21 cellular contexts compared by ENCODE assay signal in the genomic region with DNA sequence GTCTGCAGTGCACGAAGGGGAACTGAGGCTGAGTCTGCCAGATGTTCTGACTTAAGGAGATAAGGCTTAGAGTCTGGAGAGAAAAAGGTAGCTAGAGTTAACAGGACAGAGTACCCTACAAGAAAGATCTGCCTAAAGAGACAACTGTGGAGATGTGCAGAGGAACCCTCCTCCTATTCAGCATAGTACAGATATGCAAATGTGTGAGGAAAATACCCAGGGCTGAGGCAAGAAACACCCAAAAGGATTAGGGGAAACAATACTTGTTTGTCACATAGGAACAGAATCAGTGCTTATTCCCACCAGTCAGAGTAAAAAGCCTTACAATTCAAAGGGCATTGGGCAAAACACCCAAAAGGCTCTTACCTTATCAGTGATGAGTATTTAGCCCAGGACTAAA.
A peak's percentile ranks its signal among the peaks of the same experiment; 100 is the strongest.
DNase-seq lines count a peak whose midpoint lies in the region; ATAC-seq, FAIRE-seq and TF ChIP-seq lines count a peak whose summit lies in the region.
"Had no signal": no experiment of that assay in that cellular context is flagged by ENCODE, and none has a peak within 500 bp of the region (broad histone marks: within the 10 kb centered on the region; RNA-seq: fewer than 3 reads in every experiment).

No MANE protein-coding gene starts in this region.

- FAIRE-seq in GM12892 (lab: Jason Lieb, UNC) = no peak
- FAIRE-seq in GM19239 (lab: Jason Lieb, UNC) = no peak

- no peak overlapping the region for H3K9ac ChIP-seq in HUES48 (ENCODE audit: low read depth, low read length)

- H3K27ac ChIP-seq in HUES48 (ENCODE audit: low read depth, low read length) (peak overlapping the region; percentile 76), iPS DF 6.9 (ENCODE audit: low read length) (no peak overlapping the region)

- TF ChIP-seq CTCF in WTC11 (IDR thresholded peaks at IDR 0.05) = no peak

- peak; percentile 74 for ATAC-seq in WTC11
- ATAC-seq: SK-N-SH treated with all-trans-retinoic acid at 6 μM for 48 hours had no signal

- CTCF ChIA-PET in WTC11 (lab: Charles Lee) = no interaction called here

- peaks cover 77% of the 10 kb centered on the region for H3K36me3 ChIP-seq in HUES48 (ENCODE audit: control insufficient read depth, insufficient read depth, low read length)
- no peaks in the 10 kb centered on the region; the same call in 1 of the 2 replicates for H3K36me3 ChIP-seq in iPS DF 6.9 (ENCODE audit: control insufficient read depth, insufficient read depth, low read length)

- H3K27ac Mint-ChIP-seq in WTC11 = no peak overlapping the region

- H3K9me3 ChIP-seq in HUES48 (ENCODE audit: control insufficient read depth, insufficient read depth, low read length) (no peaks in the 10 kb centered on the region), iPS DF 6.9 (ENCODE audit: control insufficient read depth, insufficient read depth, low read length) (no peaks in the 10 kb centered on the region)

- H3K4me1 Mint-ChIP-seq in WTC11 = peaks cover 16% of the 10 kb centered on the region

- DNase-seq in WTC11 (ENCODE audit: low spot score) (no peak), iPS DF 6.9 (ENCODE audit: low read depth, low spot score) (no peak), pons (ENCODE audit: low spot score) (peak; percentile 24), GM12892 (ENCODE audit: insufficient read length) (no peak), GM19239 (ENCODE audit: insufficient read length, low spot score) (no peak), NCI-H187 (lab: John Stamatoyannopoulos, UW) (no peak), islet precursor cell (no peak)
- DNase-seq: C1 segment of cervical spinal cord; CD8-positive, alpha-beta memory T cell; DMS53; EL; HCEC 1CT; Karpas-422; NCI-H1436 treated with DMSO at 0.1 percent for 48 hours; NCI-H2029 treated with DMSO at 0.1 percent for 48 hours; NCI-H2171 treated with DMSO at 0.1 percent for 48 hours; NCI-H446 treated with DMSO at 0.1 percent for 48 hours; SHP77 treated with DMSO at 0.1 percent for 48 hours; T-helper 1 cell had no signal

- H3K4me3 ChIP-seq in HUES48 (ENCODE audit: low read depth, low read length) (no peak overlapping the region), iPS DF 6.9 (ENCODE audit: low read length) (0 out of 2 replicates have a peak overlapping the region, but pooled peaks have one; percentile 9)

- H3K36me3 Mint-ChIP-seq in WTC11 = peaks cover 47% of the 10 kb centered on the region

- POLR2A ChIA-PET in WTC11 (lab: Charles Lee) = no interaction called here

- H3K4me1 ChIP-seq in HUES48 (ENCODE audit: control insufficient read depth, insufficient read depth, low read length) (peaks cover 12% of the 10 kb centered on the region), iPS DF 6.9 (ENCODE audit: control insufficient read depth, insufficient read depth, low read length) (peaks cover 3% of the 10 kb centered on the region; the same call in 1 of the 2 replicates)

- no peak overlapping the region for H3K4me3 Mint-ChIP-seq in WTC11
- H3K4me3 Mint-ChIP-seq: CD8-positive, alpha-beta memory T cell had no signal

- WGBS in iPS DF 6.9 (ENCODE audit: insufficient coverage, insufficient read length) = no CpG with 5 or more reads among the region's 1 CpG

- no peaks in the 10 kb centered on the region for H3K9me3 Mint-ChIP-seq in WTC11

- H3K27me3 ChIP-seq in HUES48 (ENCODE audit: control insufficient read depth, insufficient read depth, low read length) (no peaks in the 10 kb centered on the region), iPS DF 6.9 (ENCODE audit: control insufficient read depth, insufficient read depth, low read length) (no peaks in the 10 kb centered on the region)

- TF ChIP-seq POLR2A in GM12892 (IDR thresholded peaks at IDR 0.05; ENCODE audit: low read depth, low read length) = no peak

- H3K27me3 Mint-ChIP-seq in WTC11 (ENCODE audit: low read depth) = no peaks in the 10 kb centered on the region
- H3K27me3 Mint-ChIP-seq: CD8-positive, alpha-beta memory T cell had no signal

TF ChIP-seq in WTC11, 78 proteins besides CTCF, POLR2A, EP300 and RAD21 (continues in another document):
- TF ChIP-seq, protein P1, sequence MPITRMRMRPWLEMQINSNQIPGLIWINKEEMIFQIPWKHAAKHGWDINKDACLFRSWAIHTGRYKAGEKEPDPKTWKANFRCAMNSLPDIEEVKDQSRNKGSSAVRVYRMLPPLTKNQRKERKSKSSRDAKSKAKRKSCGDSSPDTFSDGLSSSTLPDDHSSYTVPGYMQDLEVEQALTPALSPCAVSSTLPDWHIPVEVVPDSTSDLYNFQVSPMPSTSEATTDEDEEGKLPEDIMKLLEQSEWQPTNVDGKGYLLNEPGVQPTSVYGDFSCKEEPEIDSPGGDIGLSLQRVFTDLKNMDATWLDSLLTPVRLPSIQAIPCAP (CRISPR knock-in tag; IDR thresholded peaks at IDR 0.05) = no peak
- TF ChIP-seq NFYB (CRISPR knock-in tag; conservative IDR thresholded peaks at IDR 0.05; ENCODE audit: low read depth) (no peak), FOXJ3 (CRISPR knock-in tag; IDR thresholded peaks at IDR 0.05; ENCODE audit: borderline replicate concordance) (no peak), ATF1 (CRISPR knock-in tag; IDR thresholded peaks at IDR 0.05) (no peak), RELA (CRISPR knock-in tag; IDR thresholded peaks at IDR 0.05; ENCODE audit: borderline replicate concordance) (no peak), TEAD1 (CRISPR knock-in tag; IDR thresholded peaks at IDR 0.05) (no peak)
- TF ChIP-seq, protein P2, sequence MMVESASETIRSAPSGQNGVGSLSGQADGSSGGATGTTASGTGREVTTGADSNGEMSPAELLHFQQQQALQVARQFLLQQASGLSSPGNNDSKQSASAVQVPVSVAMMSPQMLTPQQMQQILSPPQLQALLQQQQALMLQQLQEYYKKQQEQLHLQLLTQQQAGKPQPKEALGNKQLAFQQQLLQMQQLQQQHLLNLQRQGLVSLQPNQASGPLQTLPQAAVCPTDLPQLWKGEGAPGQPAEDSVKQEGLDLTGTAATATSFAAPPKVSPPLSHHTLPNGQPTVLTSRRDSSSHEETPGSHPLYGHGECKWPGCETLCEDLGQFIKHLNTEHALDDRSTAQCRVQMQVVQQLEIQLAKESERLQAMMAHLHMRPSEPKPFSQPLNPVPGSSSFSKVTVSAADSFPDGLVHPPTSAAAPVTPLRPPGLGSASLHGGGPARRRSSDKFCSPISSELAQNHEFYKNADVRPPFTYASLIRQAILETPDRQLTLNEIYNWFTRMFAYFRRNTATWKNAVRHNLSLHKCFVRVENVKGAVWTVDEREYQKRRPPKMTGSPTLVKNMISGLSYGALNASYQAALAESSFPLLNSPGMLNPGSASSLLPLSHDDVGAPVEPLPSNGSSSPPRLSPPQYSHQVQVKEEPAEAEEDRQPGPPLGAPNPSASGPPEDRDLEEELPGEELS (CRISPR knock-in tag; IDR thresholded peaks at IDR 0.05) = no peak
- TF ChIP-seq, protein P3, sequence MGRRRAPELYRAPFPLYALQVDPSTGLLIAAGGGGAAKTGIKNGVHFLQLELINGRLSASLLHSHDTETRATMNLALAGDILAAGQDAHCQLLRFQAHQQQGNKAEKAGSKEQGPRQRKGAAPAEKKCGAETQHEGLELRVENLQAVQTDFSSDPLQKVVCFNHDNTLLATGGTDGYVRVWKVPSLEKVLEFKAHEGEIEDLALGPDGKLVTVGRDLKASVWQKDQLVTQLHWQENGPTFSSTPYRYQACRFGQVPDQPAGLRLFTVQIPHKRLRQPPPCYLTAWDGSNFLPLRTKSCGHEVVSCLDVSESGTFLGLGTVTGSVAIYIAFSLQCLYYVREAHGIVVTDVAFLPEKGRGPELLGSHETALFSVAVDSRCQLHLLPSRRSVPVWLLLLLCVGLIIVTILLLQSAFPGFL (CRISPR knock-in tag; IDR thresholded peaks at IDR 0.05; ENCODE audit: borderline replicate concordance) = no peak
- TF ChIP-seq, protein P4, sequence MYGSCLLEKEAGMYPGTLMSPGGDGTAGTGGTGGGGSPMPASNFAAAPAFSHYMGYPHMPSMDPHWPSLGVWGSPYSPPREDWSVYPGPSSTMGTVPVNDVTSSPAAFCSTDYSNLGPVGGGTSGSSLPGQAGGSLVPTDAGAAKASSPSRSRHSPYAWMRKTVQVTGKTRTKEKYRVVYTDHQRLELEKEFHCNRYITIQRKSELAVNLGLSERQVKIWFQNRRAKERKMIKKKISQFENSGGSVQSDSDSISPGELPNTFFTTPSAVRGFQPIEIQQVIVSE (CRISPR knock-in tag; IDR thresholded peaks at IDR 0.05; ENCODE audit: borderline replicate concordance) = no peak
- TF ChIP-seq, protein P5, sequence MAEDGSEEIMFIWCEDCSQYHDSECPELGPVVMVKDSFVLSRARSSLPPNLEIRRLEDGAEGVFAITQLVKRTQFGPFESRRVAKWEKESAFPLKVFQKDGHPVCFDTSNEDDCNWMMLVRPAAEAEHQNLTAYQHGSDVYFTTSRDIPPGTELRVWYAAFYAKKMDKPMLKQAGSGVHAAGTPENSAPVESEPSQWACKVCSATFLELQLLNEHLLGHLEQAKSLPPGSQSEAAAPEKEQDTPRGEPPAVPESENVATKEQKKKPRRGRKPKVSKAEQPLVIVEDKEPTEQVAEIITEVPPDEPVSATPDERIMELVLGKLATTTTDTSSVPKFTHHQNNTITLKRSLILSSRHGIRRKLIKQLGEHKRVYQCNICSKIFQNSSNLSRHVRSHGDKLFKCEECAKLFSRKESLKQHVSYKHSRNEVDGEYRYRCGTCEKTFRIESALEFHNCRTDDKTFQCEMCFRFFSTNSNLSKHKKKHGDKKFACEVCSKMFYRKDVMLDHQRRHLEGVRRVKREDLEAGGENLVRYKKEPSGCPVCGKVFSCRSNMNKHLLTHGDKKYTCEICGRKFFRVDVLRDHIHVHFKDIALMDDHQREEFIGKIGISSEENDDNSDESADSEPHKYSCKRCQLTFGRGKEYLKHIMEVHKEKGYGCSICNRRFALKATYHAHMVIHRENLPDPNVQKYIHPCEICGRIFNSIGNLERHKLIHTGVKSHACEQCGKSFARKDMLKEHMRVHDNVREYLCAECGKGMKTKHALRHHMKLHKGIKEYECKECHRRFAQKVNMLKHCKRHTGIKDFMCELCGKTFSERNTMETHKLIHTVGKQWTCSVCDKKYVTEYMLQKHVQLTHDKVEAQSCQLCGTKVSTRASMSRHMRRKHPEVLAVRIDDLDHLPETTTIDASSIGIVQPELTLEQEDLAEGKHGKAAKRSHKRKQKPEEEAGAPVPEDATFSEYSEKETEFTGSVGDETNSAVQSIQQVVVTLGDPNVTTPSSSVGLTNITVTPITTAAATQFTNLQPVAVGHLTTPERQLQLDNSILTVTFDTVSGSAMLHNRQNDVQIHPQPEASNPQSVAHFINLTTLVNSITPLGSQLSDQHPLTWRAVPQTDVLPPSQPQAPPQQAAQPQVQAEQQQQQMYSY (CRISPR knock-in tag; IDR thresholded peaks at IDR 0.05) = no peak
